In genomic region chr1:39995973-39996393, GRCh38 we compare ENCODE assay signal across 11 cellular contexts. TPM values are rescaled to one million over a fixed set of nuclear protein-coding genes. Genes with fewer than 3 reads are reported as not detected.
DNase-seq lines count a peak whose midpoint lies in the region; ATAC-seq and TF ChIP-seq lines count a peak whose summit lies in the region.
"Had no signal": no experiment of that assay in that cellular context is flagged by ENCODE, and none has a peak within 500 bp of the region (broad histone marks: within the 10 kb centered on the region; RNA-seq: fewer than 3 reads in every experiment).

No MANE protein-coding gene starts in this region.

- H3K4me3 ChIP-seq in CD4-positive, CD25-positive, alpha-beta regulatory T cell (ENCODE audit: low read depth, low read length) = no peak overlapping the region
- H3K4me3 ChIP-seq in BE2C (ENCODE audit: low read depth, low read length) = no peak overlapping the region
- no peak overlapping the region for H3K4me3 ChIP-seq in gastroesophageal sphincter

- peak in 1 of 3 donors; percentile 32 for DNase-seq in CD4-positive, CD25-positive, alpha-beta regulatory T cell
- DNase-seq in activated B cell treated with CpG ODN at 0.5 μM for 24 hours (no peak), BE2C (no peak), NCI-H1436 treated with DMSO at 0.1 percent for 48 hours (lab: John Stamatoyannopoulos, UW) (no peak)
- DNase-seq in stimulated activated CD4-positive, alpha-beta T cell treated with anti-CD3 and anti-CD28 coated beads, Interleukin-15, amount 100 ng/mL, for 24 hours = no peak

- H3K27ac ChIP-seq in CD4-positive, CD25-positive, alpha-beta regulatory T cell (ENCODE audit: insufficient read depth, low read length, poor library complexity, severe bottlenecking) = no peak overlapping the region
- no peak overlapping the region for H3K27ac ChIP-seq in gastroesophageal sphincter
- H3K27ac ChIP-seq: neutrophil, RWPE1 had no signal

- H3K27me3 Mint-ChIP-seq in CD4-positive, CD25-positive, alpha-beta regulatory T cell = no peaks in the 10 kb centered on the region
- no peaks in the 10 kb centered on the region for H3K27me3 Mint-ChIP-seq in activated B cell treated with CpG ODN at 0.5 μM for 24 hours

- no peaks in the 10 kb centered on the region for H3K36me3 ChIP-seq in CD4-positive, CD25-positive, alpha-beta regulatory T cell (ENCODE audit: control insufficient read depth, insufficient read depth, low read length)
- H3K36me3 ChIP-seq in BE2C (no peaks in the 10 kb centered on the region), gastroesophageal sphincter (no peaks in the 10 kb centered on the region)
- H3K36me3 ChIP-seq: neutrophil had no signal

- H3K9me3 Mint-ChIP-seq in CD4-positive, CD25-positive, alpha-beta regulatory T cell = peaks cover 0 to 2% (median 0%) of the 10 kb centered on the region in 7 donors
- H3K9me3 Mint-ChIP-seq in activated B cell treated with CpG ODN at 0.5 μM for 24 hours = no peaks in the 10 kb centered on the region
- H3K9me3 Mint-ChIP-seq: activated naive CD4-positive, alpha-beta T cell treated with anti-CD3 and anti-CD28 coated beads, Interleukin-2, amount 50 U/mL, for 72 hours had no signal

- WGBS in gastroesophageal sphincter (ENCODE audit: low coverage in 1 of 2), 2 donors = 100% methylated on average over 1 of the region's 1 CpG; no CpG with 5 or more reads in 1 of the 2 donors

- no peak for TF ChIP-seq CTCF in activated B cell treated with CpG ODN at 0.5 μM for 24 hours (IDR thresholded peaks at IDR 0.05)
- no peak for TF ChIP-seq CTCF in BE2C (IDR thresholded peaks at IDR 0.05; ENCODE audit: low read depth, low read length)
- TF ChIP-seq CTCF in gastroesophageal sphincter (IDR thresholded peaks at IDR 0.05) = no peak

- CTCF ChIA-PET in activated B cell treated with CpG ODN at 0.5 μM for 24 hours (lab: Charles Lee) = interaction anchor here (0.9 to 1.2 kb wide), 3 partner anchors 37 to 76 kb away, joined by 3 to 7 read pairs (median 5); no protein-coding TSS in a partner anchor

- H3K27ac Mint-ChIP-seq in CD4-positive, CD25-positive, alpha-beta regulatory T cell = peak overlapping the region in 2 of 3 donors; percentile 66 to 74
- H3K27ac Mint-ChIP-seq in activated B cell treated with CpG ODN at 0.5 μM for 24 hours = peak overlapping the region; percentile 77
- H3K27ac Mint-ChIP-seq: activated naive CD4-positive, alpha-beta T cell treated with anti-CD3 and anti-CD28 coated beads, Interleukin-2, amount 50 U/mL, for 72 hours had no signal

- intact Hi-C loops in activated B cell treated with CpG ODN at 0.5 μM for 24 hours (cut with micrococcal nuclease) = no loop called here

- peaks cover 3 to 14% (median 11%) of the 10 kb centered on the region in 4 donors for H3K4me1 Mint-ChIP-seq in CD4-positive, CD25-positive, alpha-beta regulatory T cell
- H3K4me1 Mint-ChIP-seq in activated B cell treated with CpG ODN at 0.5 μM for 24 hours = peaks cover 27% of the 10 kb centered on the region

- H3K27me3 ChIP-seq in CD4-positive, CD25-positive, alpha-beta regulatory T cell (ENCODE audit: control insufficient read depth, insufficient read depth, low read length) = no peaks in the 10 kb centered on the region
- H3K27me3 ChIP-seq in BE2C (no peaks in the 10 kb centered on the region), gastroesophageal sphincter (no peaks in the 10 kb centered on the region)
- H3K27me3 ChIP-seq: neutrophil had no signal

- H3K9me3 ChIP-seq in CD4-positive, CD25-positive, alpha-beta regulatory T cell (ENCODE audit: control insufficient read depth in 2 of 2, low read length in 2 of 2) = no peaks in the 10 kb centered on the region
- H3K9me3 ChIP-seq in BE2C = no peaks in the 10 kb centered on the region
- H3K9me3 ChIP-seq in gastroesophageal sphincter = no peaks in the 10 kb centered on the region
- H3K9me3 ChIP-seq: neutrophil had no signal

- no peak for TF ChIP-seq POLR2A in gastroesophageal sphincter (IDR thresholded peaks at IDR 0.05)

- peak; percentile 77 to 94 for ATAC-seq in CD4-positive, CD25-positive, alpha-beta regulatory T cell (ENCODE audit: low read depth in 2 of 2)
- ATAC-seq in GM18867 (IDR thresholded peaks at IDR 0.05; ENCODE audit: unreplicated experiment) (peak; percentile 95), HG02884 (IDR thresholded peaks at IDR 0.05; ENCODE audit: unreplicated experiment) (peak; percentile 70), activated B cell treated with CpG ODN at 0.5 μM for 24 hours (ENCODE audit: low read depth) (peak; percentile 96), gastroesophageal sphincter (no peak)

- H3K4me3 Mint-ChIP-seq in CD4-positive, CD25-positive, alpha-beta regulatory T cell = no peak overlapping the region
- peak overlapping the region; percentile 1 for H3K4me3 Mint-ChIP-seq in activated B cell treated with CpG ODN at 0.5 μM for 24 hours

- POLR2A ChIA-PET in activated B cell treated with CpG ODN at 0.5 μM for 24 hours (lab: Charles Lee) = interaction anchor here (1.5 kb wide), 1 partner anchor 28 kb away, joined by 4 read pairs; no protein-coding TSS in a partner anchor

- H3K36me3 Mint-ChIP-seq in CD4-positive, CD25-positive, alpha-beta regulatory T cell = no peaks in the 10 kb centered on the region
- no peaks in the 10 kb centered on the region for H3K36me3 Mint-ChIP-seq in activated B cell treated with CpG ODN at 0.5 μM for 24 hours (ENCODE audit: low read depth)
- H3K36me3 Mint-ChIP-seq: activated naive CD4-positive, alpha-beta T cell treated with anti-CD3 and anti-CD28 coated beads, Interleukin-2, amount 50 U/mL, for 72 hours had no signal

- H3K4me1 ChIP-seq in CD4-positive, CD25-positive, alpha-beta regulatory T cell (ENCODE audit: control insufficient read depth, insufficient read depth, low read length, poor library complexity, severe bottlenecking) = peaks cover 8% of the 10 kb centered on the region
- no peaks in the 10 kb centered on the region for H3K4me1 ChIP-seq in BE2C
- H3K4me1 ChIP-seq in gastroesophageal sphincter = no peaks in the 10 kb centered on the region

- TF ChIP-seq EP300 in gastroesophageal sphincter (IDR thresholded peaks at IDR 0.05) = no peak

RNA-seq across cellular contexts. Expression of gene MFSD2A, which starts 41.0 kb away (rescaled TPM):
- 3.7 TPM for total RNA-seq in CD4-positive, CD25-positive, alpha-beta regulatory T cell
- polyA plus RNA-seq in CD4-positive, CD25-positive, alpha-beta regulatory T cell = under 1 TPM in 2 of 4 donors, not detected in 2; 0.27 to 0.39 TPM
- total RNA-seq in activated B cell treated with CpG ODN at 0.5 μM for 24 hours = 30.3 and 36.0 TPM in 2 replicates
- polyA plus RNA-seq in BE2C (2012; ENCODE audit: insufficient read depth, insufficient read length, low read depth) = 3.7 TPM
- total RNA-seq in gastroesophageal sphincter = 1 to 10 TPM in 2 of 4 donors, under 1 TPM in 2; 0.84 to 4.8 (median 1.4) TPM

RNA-seq across cellular contexts. Expression of gene CAP1, which starts 44.5 kb away (rescaled TPM):
- 322 TPM for total RNA-seq in CD4-positive, CD25-positive, alpha-beta regulatory T cell
- polyA plus RNA-seq in CD4-positive, CD25-positive, alpha-beta regulatory T cell = 100 to 1,000 TPM; 608 to 806 (median 709) TPM
- total RNA-seq in activated B cell treated with CpG ODN at 0.5 μM for 24 hours = 410 and 411 TPM in 2 replicates
- 99.9 TPM for polyA plus RNA-seq in BE2C (2012; ENCODE audit: insufficient read depth, insufficient read length, low read depth)
- 100 to 1,000 TPM; 421 to 533 (median 500) TPM for total RNA-seq in gastroesophageal sphincter
